ENCODE assay signal across 1 cellular context in the genomic region with DNA sequence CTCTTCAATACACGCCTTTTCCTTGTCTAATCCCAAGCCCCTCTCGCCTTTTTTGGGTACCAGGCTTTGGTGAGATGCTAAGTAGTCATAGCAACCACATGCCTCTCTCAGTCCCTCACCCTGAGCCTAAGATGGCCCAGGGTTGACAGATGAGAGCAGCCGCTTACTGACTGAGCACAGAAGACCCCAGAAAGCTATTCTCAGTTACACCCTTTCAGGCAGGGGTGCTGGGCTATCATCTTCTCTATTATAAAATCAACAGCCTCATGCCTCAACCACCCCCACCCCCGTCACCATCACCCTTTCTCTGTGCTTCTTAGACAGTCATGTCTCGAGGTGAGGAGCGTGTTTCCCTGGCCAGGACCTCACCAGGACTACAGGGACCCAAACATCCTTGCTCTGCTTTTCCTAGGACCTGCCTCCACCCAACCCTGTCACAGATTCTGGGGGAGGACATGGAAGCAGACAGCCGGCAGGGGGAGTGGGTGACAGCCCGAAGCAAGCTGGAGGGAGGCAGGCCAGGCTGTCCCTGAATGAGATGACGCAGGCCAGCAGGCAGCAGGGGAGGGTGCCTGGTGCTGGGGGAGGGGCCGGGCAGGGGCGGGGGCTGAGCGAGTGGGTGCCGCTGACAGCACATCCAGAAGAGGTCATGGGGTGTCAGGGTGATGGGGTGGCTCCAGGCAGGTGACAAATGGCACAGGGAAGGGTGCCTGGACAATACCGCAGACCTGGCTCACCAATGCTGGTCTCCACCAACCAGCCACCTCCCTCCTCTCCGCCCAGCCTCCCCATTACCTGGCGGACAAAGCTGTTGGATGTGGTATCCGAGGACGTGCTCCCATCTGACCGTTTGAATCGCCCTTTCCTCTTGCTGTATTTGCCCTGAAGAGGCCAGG.
TF ChIP-seq lines count a peak whose summit lies in the region.

No MANE protein-coding gene starts in this region.

TF ChIP-seq in neural cell, 6 proteins besides CTCF, POLR2A, EP300 and RAD21 (continued from another document):
- TF ChIP-seq, protein P1, sequence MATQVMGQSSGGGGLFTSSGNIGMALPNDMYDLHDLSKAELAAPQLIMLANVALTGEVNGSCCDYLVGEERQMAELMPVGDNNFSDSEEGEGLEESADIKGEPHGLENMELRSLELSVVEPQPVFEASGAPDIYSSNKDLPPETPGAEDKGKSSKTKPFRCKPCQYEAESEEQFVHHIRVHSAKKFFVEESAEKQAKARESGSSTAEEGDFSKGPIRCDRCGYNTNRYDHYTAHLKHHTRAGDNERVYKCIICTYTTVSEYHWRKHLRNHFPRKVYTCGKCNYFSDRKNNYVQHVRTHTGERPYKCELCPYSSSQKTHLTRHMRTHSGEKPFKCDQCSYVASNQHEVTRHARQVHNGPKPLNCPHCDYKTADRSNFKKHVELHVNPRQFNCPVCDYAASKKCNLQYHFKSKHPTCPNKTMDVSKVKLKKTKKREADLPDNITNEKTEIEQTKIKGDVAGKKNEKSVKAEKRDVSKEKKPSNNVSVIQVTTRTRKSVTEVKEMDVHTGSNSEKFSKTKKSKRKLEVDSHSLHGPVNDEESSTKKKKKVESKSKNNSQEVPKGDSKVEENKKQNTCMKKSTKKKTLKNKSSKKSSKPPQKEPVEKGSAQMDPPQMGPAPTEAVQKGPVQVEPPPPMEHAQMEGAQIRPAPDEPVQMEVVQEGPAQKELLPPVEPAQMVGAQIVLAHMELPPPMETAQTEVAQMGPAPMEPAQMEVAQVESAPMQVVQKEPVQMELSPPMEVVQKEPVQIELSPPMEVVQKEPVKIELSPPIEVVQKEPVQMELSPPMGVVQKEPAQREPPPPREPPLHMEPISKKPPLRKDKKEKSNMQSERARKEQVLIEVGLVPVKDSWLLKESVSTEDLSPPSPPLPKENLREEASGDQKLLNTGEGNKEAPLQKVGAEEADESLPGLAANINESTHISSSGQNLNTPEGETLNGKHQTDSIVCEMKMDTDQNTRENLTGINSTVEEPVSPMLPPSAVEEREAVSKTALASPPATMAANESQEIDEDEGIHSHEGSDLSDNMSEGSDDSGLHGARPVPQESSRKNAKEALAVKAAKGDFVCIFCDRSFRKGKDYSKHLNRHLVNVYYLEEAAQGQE (IDR thresholded peaks at IDR 0.05; ENCODE audit: borderline replicate concordance): no peak
- TF ChIP-seq MXI1 (conservative IDR thresholded peaks at IDR 0.05; ENCODE audit: poor library complexity, severe bottlenecking): no peak
- no peak for TF ChIP-seq EZH2 (IDR thresholded peaks at IDR 0.05; ENCODE audit: borderline replicate concordance, insufficient read depth, low read length, poor library complexity, severe bottlenecking)
- no peak for TF ChIP-seq TAF1 (IDR thresholded peaks at IDR 0.05; ENCODE audit: low read depth)
